Comparison of ENCODE assay signal across 12 cellular contexts in the genomic region with DNA sequence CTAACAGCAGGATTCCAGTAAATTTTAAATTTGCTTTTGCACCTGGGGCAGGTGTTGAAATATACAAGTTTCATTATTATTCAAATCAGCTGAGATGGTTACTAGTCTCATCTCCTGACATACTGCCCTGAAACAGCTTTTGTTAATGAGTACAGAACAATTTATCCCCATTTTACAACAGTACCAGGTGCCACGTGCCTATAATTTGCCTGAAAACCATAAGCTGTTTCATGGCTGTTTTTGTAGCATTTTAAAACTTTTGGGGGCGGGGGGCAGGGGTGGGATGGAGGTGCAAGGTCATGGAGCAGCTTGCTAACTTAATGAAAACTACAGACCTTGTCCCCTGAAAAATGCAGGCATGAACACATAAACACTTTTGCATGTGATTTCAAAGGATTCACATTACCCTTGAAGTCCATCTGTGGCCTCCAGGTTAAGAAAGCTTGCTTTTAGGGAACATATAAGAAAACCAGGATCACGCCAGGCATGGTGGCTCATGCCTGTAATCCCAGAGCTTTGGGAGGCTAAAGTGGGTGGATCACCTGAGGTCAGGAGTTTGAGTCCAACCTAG. TPM values are rescaled to one million over a fixed set of nuclear protein-coding genes. Genes with fewer than 3 reads are reported as not detected.
DNase-seq lines count a peak whose midpoint lies in the region; ATAC-seq and FAIRE-seq lines count a peak whose summit lies in the region.
"Had no signal": no experiment of that assay in that cellular context is flagged by ENCODE, and none has a peak within 500 bp of the region (broad histone marks: within the 10 kb centered on the region; RNA-seq: fewer than 3 reads in every experiment).

No MANE protein-coding gene starts in this region.

- H3K9me3 Mint-ChIP-seq in activated CD4-positive, alpha-beta T cell treated with anti-CD3 and anti-CD28 coated beads, Interleukin-2, amount 10 ng/mL, durations not matched to agents 7 days and 5 days = peaks cover 6% of the 10 kb centered on the region
- peaks cover 3% of the 10 kb centered on the region for H3K9me3 Mint-ChIP-seq in natural killer cell treated with Interleukin-12 subunit alpha and Interleukin-12 subunit beta and Interleukin-15 and Interleukin-18, amount 100 ng/mL, for 72 hours

- peak overlapping the region; percentile 77 for H3K27ac Mint-ChIP-seq in activated CD4-positive, alpha-beta T cell treated with anti-CD3 and anti-CD28 coated beads, Interleukin-2, amount 10 ng/mL, durations not matched to agents 7 days and 5 days
- H3K27ac Mint-ChIP-seq in natural killer cell treated with Interleukin-12 subunit alpha and Interleukin-12 subunit beta and Interleukin-15 and Interleukin-18, amount 100 ng/mL, for 72 hours = peak overlapping the region; percentile 92 to 94

- CTCF ChIA-PET in activated CD4-positive, alpha-beta T cell treated with anti-CD3 and anti-CD28 coated beads, Interleukin-2, amount 10 ng/mL, durations not matched to agents 7 days and 5 days (lab: Charles Lee) = interaction anchor here (0.6 to 3.3 kb wide), 7 partner anchors 10 to 351 kb away, joined by 3 to 13 read pairs (median 4); no protein-coding TSS in a partner anchor

- no peak for FAIRE-seq in GM19239 (lab: Jason Lieb, UNC)
- FAIRE-seq: astrocyte had no signal

- POLR2A ChIA-PET in activated CD4-positive, alpha-beta T cell treated with anti-CD3 and anti-CD28 coated beads, Interleukin-2, amount 10 ng/mL, durations not matched to agents 7 days and 5 days (lab: Charles Lee) = interaction anchor here (0.5 kb wide), 1 partner anchor 288 kb away, joined by 3 read pairs; no protein-coding TSS in a partner anchor

- no peaks in the 10 kb centered on the region for H3K27me3 Mint-ChIP-seq in activated CD4-positive, alpha-beta T cell treated with anti-CD3 and anti-CD28 coated beads, Interleukin-2, amount 10 ng/mL, durations not matched to agents 7 days and 5 days
- no peaks in the 10 kb centered on the region for H3K27me3 Mint-ChIP-seq in natural killer cell treated with Interleukin-12 subunit alpha and Interleukin-12 subunit beta and Interleukin-15 and Interleukin-18, amount 100 ng/mL, for 72 hours

- ATAC-seq in HG02588 (IDR thresholded peaks at IDR 0.05; ENCODE audit: unreplicated experiment) = peak; percentile 62
- peak; percentile 43 for ATAC-seq in HG03457 (IDR thresholded peaks at IDR 0.05; ENCODE audit: unreplicated experiment)
- ATAC-seq in natural killer cell treated with Interleukin-12 subunit alpha and Interleukin-12 subunit beta and Interleukin-15 and Interleukin-18, amount 100 ng/mL, for 72 hours = peak; percentile 53 to 65

- H3K36me3 Mint-ChIP-seq in activated CD4-positive, alpha-beta T cell treated with anti-CD3 and anti-CD28 coated beads, Interleukin-2, amount 10 ng/mL, durations not matched to agents 7 days and 5 days (ENCODE audit: low read depth) = peaks cover 21% of the 10 kb centered on the region
- H3K36me3 Mint-ChIP-seq in natural killer cell treated with Interleukin-12 subunit alpha and Interleukin-12 subunit beta and Interleukin-15 and Interleukin-18, amount 100 ng/mL, for 72 hours = peaks cover 22% of the 10 kb centered on the region

- peaks cover 68% of the 10 kb centered on the region for H3K4me1 Mint-ChIP-seq in activated CD4-positive, alpha-beta T cell treated with anti-CD3 and anti-CD28 coated beads, Interleukin-2, amount 10 ng/mL, durations not matched to agents 7 days and 5 days
- H3K4me1 Mint-ChIP-seq in natural killer cell treated with Interleukin-12 subunit alpha and Interleukin-12 subunit beta and Interleukin-15 and Interleukin-18, amount 100 ng/mL, for 72 hours (ENCODE audit: low read depth in 2 of 2) = peaks cover 58 to 61% of the 10 kb centered on the region in 2 donors

- no peak for DNase-seq in activated CD4-positive, alpha-beta T cell treated with anti-CD3 and anti-CD28 coated beads, Interleukin-2, amount 10 ng/mL, durations not matched to agents 7 days and 5 days
- no peak for DNase-seq in activated CD4-positive, alpha-beta T cell treated with anti-CD3 and anti-CD28 coated beads for 48 hours
- DNase-seq in natural killer cell treated with Interleukin-12 subunit alpha and Interleukin-12 subunit beta and Interleukin-15 and Interleukin-18, amount 100 ng/mL, for 72 hours (ENCODE audit: low spot score) = no peak
- DNase-seq in COLO668 (lab: John Stamatoyannopoulos, UW; ENCODE audit: unreplicated experiment) (no peak), GM19239 (ENCODE audit: insufficient read length, low spot score) (no peak), RPMI8226 (no peak)
- DNase-seq: erythroblast, left lung, NCI-H345 had no signal

- peak overlapping the region; percentile 40 for H3K4me3 Mint-ChIP-seq in activated CD4-positive, alpha-beta T cell treated with anti-CD3 and anti-CD28 coated beads, Interleukin-2, amount 10 ng/mL, durations not matched to agents 7 days and 5 days
- peak overlapping the region; percentile 81 for H3K4me3 Mint-ChIP-seq in natural killer cell treated with Interleukin-12 subunit alpha and Interleukin-12 subunit beta and Interleukin-15 and Interleukin-18, amount 100 ng/mL, for 72 hours

RNA-seq across cellular contexts. Expression of a gene that starts 42.1 kb away (rescaled TPM):
- total RNA-seq in activated CD4-positive, alpha-beta T cell treated with anti-CD3 and anti-CD28 coated beads, Interleukin-2, amount 10 ng/mL, durations not matched to agents 7 days and 5 days = 1 to 10 TPM in 1 of 2 experiments, under 1 TPM in 1; 0.92 to 1.2 TPM
- total RNA-seq in natural killer cell treated with Interleukin-12 subunit alpha and Interleukin-12 subunit beta and Interleukin-15 and Interleukin-18, amount 100 ng/mL, for 72 hours = 10 to 100 TPM in 1 of 2 donors, 1 to 10 TPM in 1; 8.6 to 13.5 TPM
- total RNA-seq: astrocyte had no signal

Comparison
In these comparisons a context has a peak if more than half of its experiments do, and no peak if none do; other contexts are left out.
1. RNA of a gene that starts 42.1 kb away (total RNA-seq): 8.6 to 13.5 TPM in natural killer cell treated with Interleukin-12 subunit alpha and Interleukin-12 subunit beta and Interleukin-15 and Interleukin-18, amount 100 ng/mL, for 72 hours; 0.92 to 1.2 TPM in activated CD4-positive, alpha-beta T cell treated with anti-CD3 and anti-CD28 coated beads, Interleukin-2, amount 10 ng/mL, durations not matched to agents 7 days and 5 days; every median in the first group is over 4 times any median in the second.
2. Peak in every context shown above with its lines, with median percentiles within 50 percentile points of each other: ATAC-seq.